Comparison of ENCODE assay signal across 8 cellular contexts in genomic region chr17:47720754-47721533, GRCh38. TPM values are rescaled to one million over a fixed set of nuclear protein-coding genes. Genes with fewer than 3 reads are reported as not detected.
DNase-seq lines count a peak whose midpoint lies in the region; ATAC-seq and TF ChIP-seq lines count a peak whose summit lies in the region.

No MANE protein-coding gene starts in this region.

- H3K4ac ChIP-seq in IMR-90 (ENCODE audit: low read depth, low read length), result no peak overlapping the region; the same call in 1 of the 2 replicates

- no peaks in the 10 kb centered on the region for H3K9me3 ChIP-seq in IMR-90 (ENCODE audit: control insufficient read depth, insufficient read depth, low read length)

- H3K23ac ChIP-seq in IMR-90 (ENCODE audit: low read depth, low read length), result 0 out of 2 replicates have a peak overlapping the region, but pooled peaks have one; percentile 1

- no peak overlapping the region for H2BK15ac ChIP-seq in IMR-90 (ENCODE audit: low read depth, low read length)

- H2AK5ac ChIP-seq in IMR-90 (ENCODE audit: low read depth, low read length), result peak overlapping the region; percentile 81; the same call in 1 of the 2 replicates

- H3K27ac ChIP-seq in IMR-90 (ENCODE audit: insufficient read depth, low read length), result no peak overlapping the region

- DNase-seq in ELR (ENCODE audit: low read depth) (peak; percentile 64), IMR-90 (no peak)
- peak; percentile 97 to 99 for DNase-seq in activated CD4-positive, alpha-beta T cell treated with anti-CD3 and anti-CD28 coated beads, Interleukin-2, amount 50 U/mL, for 48 hours
- peak; percentile 79 for DNase-seq in stimulated activated CD8-positive, alpha-beta memory T cell treated with anti-CD3 and anti-CD28 coated beads, Interleukin-15, amount 100 ng/mL, for 1 hour (ENCODE audit: low read depth)

- H3K79me1 ChIP-seq in IMR-90 (ENCODE audit: low read depth in 1 of 2, low read length in 2 of 2), result no peaks in the 10 kb centered on the region

- dilution Hi-C loops in IMR-90 (cut with HindIII; ENCODE audit: low sequenced_read_pairs, unreplicated experiment), result no loop called here

- no peaks in the 10 kb centered on the region for H3K36me3 ChIP-seq in IMR-90 (ENCODE audit: control insufficient read depth, insufficient read depth, low read length)

- WGBS in IMR-90 (ENCODE audit: extremely low coverage in 2 of 2, insufficient read length in 1 of 2), 2 experiments, result 12% methylated on average over 3 of the region's 36 CpGs; no CpG with 5 or more reads in 1 of the 2 experiments

- no peak overlapping the region for H4K91ac ChIP-seq in IMR-90 (ENCODE audit: insufficient read depth, low read depth, low read length)

- no peak overlapping the region for H3K56ac ChIP-seq in IMR-90 (ENCODE audit: extremely low read depth, insufficient read depth, low read length)

- H3K9ac ChIP-seq in IMR-90 (ENCODE audit: low read depth, low read length), result no peak overlapping the region

- no peak for TF ChIP-seq POLR2A in IMR-90 (IDR thresholded peaks at IDR 0.05; ENCODE audit: low read depth, low read length)

- H2BK120ac ChIP-seq in IMR-90 (ENCODE audit: low read depth, low read length), result no peak overlapping the region

- H3K4me2 ChIP-seq in IMR-90 (ENCODE audit: low read depth, low read length), result peak overlapping the region; percentile 11; the same call in 1 of the 2 replicates

- peak; percentile 7; the same call in 1 of the 2 replicates for ATAC-seq in IMR-90 (ENCODE audit: low read depth)
- ATAC-seq in esophagus mucosa, result peak; percentile 74
- ATAC-seq in HG02571 (IDR thresholded peaks at IDR 0.05; ENCODE audit: unreplicated experiment), result no peak
- no peak for ATAC-seq in GM19023 (IDR thresholded peaks at IDR 0.05; ENCODE audit: unreplicated experiment)
- ATAC-seq in GM18870 (IDR thresholded peaks at IDR 0.05; ENCODE audit: unreplicated experiment), result no peak

- peaks cover 27% of the 10 kb centered on the region for H3K4me1 ChIP-seq in IMR-90 (ENCODE audit: control insufficient read depth, insufficient read depth, low read length)

- POLR2A ChIA-PET in IMR-90 (lab: Charles Lee; ENCODE audit: unreplicated experiment), result no interaction called here

- H4K8ac ChIP-seq in IMR-90 (ENCODE audit: low read depth in 2 of 2, low read length in 2 of 2), result no peak overlapping the region

- no peak overlapping the region for H2AK9ac ChIP-seq in IMR-90 (replicated peaks; ENCODE audit: low read depth, low read length, poor library complexity)

- no peak overlapping the region for H2BK5ac ChIP-seq in IMR-90 (ENCODE audit: low read depth, low read length, poor library complexity, severe bottlenecking)

- H3K14ac ChIP-seq in IMR-90 (replicated peaks; ENCODE audit: low read depth, low read length), result no peak overlapping the region

- peak overlapping the region; percentile 52 for H2AFZ ChIP-seq in IMR-90 (replicated peaks; ENCODE audit: low read length, poor library complexity)

- peaks cover 87% of the 10 kb centered on the region for H3K27me3 ChIP-seq in IMR-90 (ENCODE audit: control insufficient read depth, insufficient read depth, low read length)

- no peak overlapping the region for H3K4me3 ChIP-seq in IMR-90 (ENCODE audit: insufficient read depth, low read depth, low read length)

- BruUV-seq in IMR-90 (replicated peaks; lab: Mats Ljungman, UMichigan), result no TSS peak

- TF ChIP-seq CTCF in IMR-90 (conservative IDR thresholded peaks at IDR 0.05; ENCODE audit: low read depth, low read length), result no peak

- peaks cover 47% of the 10 kb centered on the region for H4K20me1 ChIP-seq in IMR-90 (ENCODE audit: insufficient read depth, low read length)

- H3K18ac ChIP-seq in IMR-90 (ENCODE audit: low read depth, low read length), result no peak overlapping the region

- intact Hi-C loops in IMR-90 (cut with micrococcal nuclease), result loop anchor here (10.0 kb wide), 1 partner anchor 54 kb away; no protein-coding TSS in a partner anchor

- no peak overlapping the region for H2BK20ac ChIP-seq in IMR-90 (ENCODE audit: low read depth, low read length)

- peaks cover 5% of the 10 kb centered on the region; the same call in 1 of the 2 replicates for H3K9me1 ChIP-seq in IMR-90 (ENCODE audit: insufficient read depth, low read length)

- in situ Hi-C loops in IMR-90 (cut with MboI; ENCODE audit: low sequenced_read_pairs), result no loop called here

- TF ChIP-seq RAD21 in IMR-90 (IDR thresholded peaks at IDR 0.05; ENCODE audit: low read length), result no peak

- no peak overlapping the region for H4K5ac ChIP-seq in IMR-90 (ENCODE audit: low read depth, low read length)

- CTCF ChIA-PET in IMR-90 (lab: Yijun Ruan, JAX), result no interaction called here

TF ChIP-seq in IMR-90, 13 proteins besides CTCF, POLR2A, EP300 and RAD21:
- TF ChIP-seq USF2 (IDR thresholded peaks at IDR 0.05; ENCODE audit: low read depth, low read length) (peak; percentile 34; the same call in 1 of the 2 replicates), BHLHE40 (IDR thresholded peaks at IDR 0.05; ENCODE audit: low read depth, low read length) (peak; percentile 34; the same call in 1 of the 2 replicates), RFX5 (IDR thresholded peaks at IDR 0.05; ENCODE audit: low read depth, low read length) (no peak), MAZ (IDR thresholded peaks at IDR 0.05; ENCODE audit: borderline replicate concordance, low read depth, low read length) (peak; percentile 20; the same call in 1 of the 2 replicates)

RNA-seq across cellular contexts. Expression of gene TBX21, which starts 12.1 kb away (rescaled TPM):
- not detected in 2 replicates for total RNA-seq in IMR-90 (2012; rRNA removed)
- polyA plus RNA-seq in IMR-90 (2012; rRNA removed), result not detected in 2 replicates
- polyA plus RNA-seq in IMR-90 (2012; cell fraction: cytosol; rRNA removed), result not detected in 2 replicates
- not detected in 2 replicates for polyA plus RNA-seq in IMR-90 (2012; cell fraction: nucleus; rRNA removed; ENCODE audit: low replicate concordance)
- total RNA-seq in esophagus mucosa, result not detected

RNA-seq across cellular contexts. Expression of gene TBKBP1, which starts 27.0 kb away (rescaled TPM):
- total RNA-seq in IMR-90 (2012; rRNA removed) (3.4 and 3.6 TPM in 2 replicates), esophagus mucosa (3.1 TPM)
- 7.6 and 8.5 TPM in 2 replicates for polyA plus RNA-seq in IMR-90 (2012; rRNA removed)
- 2.7 and 7.8 TPM in 2 replicates for polyA plus RNA-seq in IMR-90 (2012; cell fraction: cytosol; rRNA removed)
- 52.0 and 59.7 TPM in 2 replicates for polyA plus RNA-seq in IMR-90 (2012; cell fraction: nucleus; rRNA removed; ENCODE audit: low replicate concordance)

Comparison
In these comparisons a context has a peak if more than half of its experiments do, and no peak if none do; other contexts are left out.
1. ATAC-seq: peak in IMR-90 (single experiment) and esophagus mucosa (single experiment); none in HG02571 (single experiment), GM19023 (single experiment) and GM18870 (single experiment).